In the genomic region with DNA sequence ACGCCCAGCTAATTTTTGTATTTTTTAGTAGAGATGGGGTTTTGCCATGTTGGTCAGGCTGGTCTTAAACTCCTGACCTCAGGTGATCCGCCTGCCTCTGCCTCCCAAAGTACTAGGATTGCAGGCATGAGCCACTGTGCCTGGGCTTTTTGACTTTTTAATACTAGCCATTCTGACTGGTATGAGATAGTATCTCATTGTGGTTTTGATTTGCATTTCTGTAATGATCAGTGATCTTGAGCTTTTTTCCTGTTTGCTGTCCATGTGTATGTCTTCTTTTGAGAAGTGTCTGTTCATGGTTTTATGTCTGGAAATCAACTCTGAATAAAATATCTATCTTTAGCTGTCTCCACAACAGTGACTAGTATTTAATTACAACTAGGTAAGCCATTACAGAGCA, we compare ENCODE assay signal across 5 cellular contexts. TPM values are rescaled to one million over a fixed set of nuclear protein-coding genes. Genes with fewer than 3 reads are reported as not detected.
DNase-seq lines count a peak whose midpoint lies in the region; ATAC-seq and TF ChIP-seq lines count a peak whose summit lies in the region.
"Not testable (repeated sequence)": the region's sequence is repeated elsewhere in the genome, so short reads cannot be mapped to it uniquely, and the experiment has no call there.

No MANE protein-coding gene starts in this region.

- not testable (repeated sequence) for H3K9me3 ChIP-seq in osteoblast (ENCODE audit: low read depth, low read length)

- H3K36me3 ChIP-seq in osteoblast (ENCODE audit: insufficient read depth, low read length) = not testable (repeated sequence)

- ATAC-seq in GM18502 (IDR thresholded peaks at IDR 0.05; ENCODE audit: poor library complexity, unreplicated experiment) (peak; percentile 70), HG02610 (IDR thresholded peaks at IDR 0.05; ENCODE audit: unreplicated experiment) (peak; percentile 45), HG03432 (IDR thresholded peaks at IDR 0.05; ENCODE audit: unreplicated experiment) (peak; percentile 60)

- H3K27ac ChIP-seq in osteoblast (ENCODE audit: low read depth, low read length) = not testable (repeated sequence)

- H3K4me3 ChIP-seq in osteoblast (ENCODE audit: insufficient read depth, low read length) = not testable (repeated sequence)

- DNase-seq in NCI-H526 treated with DMSO at 0.1 percent for 48 hours (lab: John Stamatoyannopoulos, UW) (peak; percentile 64), osteoblast (ENCODE audit: insufficient read length, low spot score, missing footprints) (peak; percentile 60)

- not testable (repeated sequence) for H3K4me1 ChIP-seq in osteoblast (ENCODE audit: insufficient read depth, low read length)

- H2AFZ ChIP-seq in osteoblast (ENCODE audit: low read length) = not testable (repeated sequence)

- not testable (repeated sequence) for H3K27me3 ChIP-seq in osteoblast (ENCODE audit: insufficient read depth, low read length)

- H3K79me2 ChIP-seq in osteoblast (ENCODE audit: insufficient read depth, low read length) = not testable (repeated sequence)

- not testable (repeated sequence) for TF ChIP-seq CTCF in osteoblast (IDR thresholded peaks at IDR 0.05; ENCODE audit: extremely low read depth, low read depth, low read length)

- not testable (repeated sequence) for H3K4me2 ChIP-seq in osteoblast (ENCODE audit: insufficient read depth, low read length)

- H4K20me1 ChIP-seq in osteoblast (ENCODE audit: insufficient read depth, low read length) = not testable (repeated sequence)

RNA-seq across cellular contexts. Expression of gene TMEM117, which starts 35.4 kb away (rescaled TPM):
- total RNA-seq in osteoblast = 20.6 and 22.4 TPM in 2 replicates
